ENCODE assay signal across 1 cellular context in the genomic region with DNA sequence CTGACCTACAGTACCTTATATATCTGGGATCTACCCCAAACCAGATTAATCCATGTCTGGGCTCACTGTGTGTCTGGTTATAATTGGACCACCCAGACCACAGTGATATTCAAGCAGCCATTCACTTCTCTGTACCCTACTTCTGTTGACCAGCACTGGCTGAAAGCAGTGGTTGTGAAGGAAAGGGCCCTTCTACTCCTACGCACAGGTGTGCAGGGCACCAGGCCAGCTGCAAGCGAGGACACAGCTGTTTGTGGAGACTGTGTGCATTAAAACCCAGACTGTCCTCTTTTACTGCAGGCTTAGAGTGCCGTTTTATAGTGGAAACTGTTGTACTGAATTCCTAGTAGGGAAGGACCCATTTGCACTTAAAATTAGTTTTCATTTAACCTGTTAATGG.
TF ChIP-seq lines count a peak whose summit lies in the region.

No MANE protein-coding gene starts in this region.

TF ChIP-seq in GM12878, 131 proteins besides CTCF, POLR2A, EP300 and RAD21 (continued from another document):
- TF ChIP-seq, protein P1, sequence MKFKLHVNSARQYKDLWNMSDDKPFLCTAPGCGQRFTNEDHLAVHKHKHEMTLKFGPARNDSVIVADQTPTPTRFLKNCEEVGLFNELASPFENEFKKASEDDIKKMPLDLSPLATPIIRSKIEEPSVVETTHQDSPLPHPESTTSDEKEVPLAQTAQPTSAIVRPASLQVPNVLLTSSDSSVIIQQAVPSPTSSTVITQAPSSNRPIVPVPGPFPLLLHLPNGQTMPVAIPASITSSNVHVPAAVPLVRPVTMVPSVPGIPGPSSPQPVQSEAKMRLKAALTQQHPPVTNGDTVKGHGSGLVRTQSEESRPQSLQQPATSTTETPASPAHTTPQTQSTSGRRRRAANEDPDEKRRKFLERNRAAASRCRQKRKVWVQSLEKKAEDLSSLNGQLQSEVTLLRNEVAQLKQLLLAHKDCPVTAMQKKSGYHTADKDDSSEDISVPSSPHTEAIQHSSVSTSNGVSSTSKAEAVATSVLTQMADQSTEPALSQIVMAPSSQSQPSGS (IDR thresholded peaks at IDR 0.05; ENCODE audit: low read length), result no peak
